Comparison of ENCODE assay signal across 1 cellular context in genomic region chr2:201797175-201797840, GRCh38.
TF ChIP-seq lines count a peak whose summit lies in the region.

No MANE protein-coding gene starts in this region.

TF ChIP-seq in K562, 482 proteins besides CTCF, POLR2A, EP300 and RAD21:
- TF ChIP-seq POLR3A (IDR thresholded peaks at IDR 0.05; ENCODE audit: borderline replicate concordance, extremely low read depth, insufficient read depth, insufficient read length) (no peak), TBL1XR1 (IDR thresholded peaks at IDR 0.05; ENCODE audit: low read length in 2 of 2) (no peak), FOSL1 (tag; conservative IDR thresholded peaks at IDR 0.05) (peak; percentile 41), ZBTB7A (IDR thresholded peaks at IDR 0.05; ENCODE audit: borderline replicate concordance, control insufficient read depth, low read depth, low read length) (no peak), ZNF584 (CRISPR knock-in tag; IDR thresholded peaks at IDR 0.05; ENCODE audit: low read depth) (no peak), BRD4 (IDR thresholded peaks at IDR 0.05) (no peak), ATF3 (IDR thresholded peaks at IDR 0.05) (peak; percentile 56), ATF3 (CRISPR knock-in tag; conservative IDR thresholded peaks at IDR 0.05) (no peak), LCOR (CRISPR knock-in tag; IDR thresholded peaks at IDR 0.05) (no peak), RFX5 (IDR thresholded peaks at IDR 0.05; ENCODE audit: low read depth, low read length) (no peak), ZMIZ1 (IDR thresholded peaks at IDR 0.05; ENCODE audit: low read depth in 2 of 2, low read length in 2 of 2) (no peak), TARDBP (IDR thresholded peaks at IDR 0.05) (no peak), JUND (IDR thresholded peaks at IDR 0.05; ENCODE audit: borderline replicate concordance, low read depth, low read length) (peak; percentile 31; the same call in 1 of the 2 replicates), JUND (tag; IDR thresholded peaks at IDR 0.05; ENCODE audit: borderline replicate concordance, low read depth, low read length) (0 out of 3 replicates have a peak, but pooled peaks have one; percentile 27), RBM17 (IDR thresholded peaks at IDR 0.05; ENCODE audit: borderline replicate concordance, low read depth, low read length) (no peak), ZKSCAN8 (CRISPR knock-in tag; IDR thresholded peaks at IDR 0.05) (no peak), TEAD1 (CRISPR knock-in tag; IDR thresholded peaks at IDR 0.05) (no peak), SNRNP70 (optimal IDR thresholded peaks at IDR 0.05; ENCODE audit: low read depth, low read length) (no peak)
TF ChIP-seq in K562: peak in this region for 3.
